In the genomic region with DNA sequence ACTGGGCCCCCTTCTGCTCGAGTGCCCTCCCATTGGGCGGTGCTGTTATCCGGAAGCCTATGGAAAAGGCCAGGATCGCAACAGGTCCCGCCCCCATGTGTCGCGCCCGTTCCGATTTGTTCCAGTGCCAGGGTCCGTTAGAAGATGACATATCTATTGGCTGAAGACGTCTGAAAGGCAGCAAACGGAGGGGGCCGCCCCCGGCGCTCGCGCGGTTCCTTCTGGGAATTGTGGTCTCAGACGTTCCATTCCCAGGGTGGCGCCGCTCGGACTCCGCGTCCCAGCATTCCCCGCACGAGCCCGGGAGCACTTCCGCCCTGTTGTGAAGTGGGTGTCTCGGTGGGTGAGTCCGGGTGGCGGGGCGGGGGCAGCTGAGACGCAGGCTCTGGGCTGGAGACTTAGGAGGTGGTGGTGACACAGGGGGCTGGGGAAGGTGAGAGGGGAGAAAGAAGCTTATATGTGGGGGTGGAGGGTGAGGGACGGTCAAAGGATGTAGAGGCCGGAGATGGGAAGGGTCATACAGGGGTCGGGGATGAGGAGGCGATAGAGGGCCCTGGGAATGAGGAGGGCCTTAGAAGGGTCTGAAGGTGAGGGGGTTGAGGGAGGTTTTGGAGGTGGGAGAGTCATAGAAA, we compare ENCODE assay signal across 8 cellular contexts. TPM values are rescaled to one million over a fixed set of nuclear protein-coding genes. Genes with fewer than 3 reads are reported as not detected.
DNase-seq lines count a peak whose midpoint lies in the region; ATAC-seq and TF ChIP-seq lines count a peak whose summit lies in the region.

A gene (plus strand): TSS at position 297 of the 632 bp plus-strand sequence. CDS start 6,644 bp downstream, outside the sequence.

- peak within 1 kb of the TSS; percentile 95 to 96 for H4K8ac ChIP-seq in IMR-90 (ENCODE audit: low read depth in 2 of 2, low read length in 2 of 2)

- dilution Hi-C loops in IMR-90 (cut with HindIII; ENCODE audit: low sequenced_read_pairs, unreplicated experiment): no loop called here

- H2BK20ac ChIP-seq in IMR-90 (ENCODE audit: low read depth, low read length): peak within 1 kb of the TSS; percentile 64; the same call in 1 of the 2 replicates

- DNase-seq in DMS 273 treated with DMSO at 0.1 percent for 48 hours (lab: John Stamatoyannopoulos, UW) (peak; percentile 96), IMR-90 (peak; percentile 98), OCI-M1 (lab: John Stamatoyannopoulos, UW) (peak; percentile 98), activated T-cell treated with anti-CD3 and anti-CD28 coated beads for 48 hours (ENCODE audit: low read depth) (peak; percentile 86), epithelial cell of proximal tubule (ENCODE audit: low read depth) (peak; percentile 76), mucosa of descending colon (peak; percentile 97 to 98 (median 97))
- peak; percentile 61 to 69 for DNase-seq in stimulated activated CD8-positive, alpha-beta memory T cell treated with anti-CD3 and anti-CD28 coated beads, Interleukin-4, amount 100 ng/mL, for 1 hour (ENCODE audit: low read depth in 2 of 2, low spot score in 1 of 2)

- H3K14ac ChIP-seq in IMR-90 (replicated peaks; ENCODE audit: low read depth, low read length): peak within 1 kb of the TSS; percentile 93

- H3K27me3 ChIP-seq in IMR-90 (ENCODE audit: control insufficient read depth, insufficient read depth, low read length): no peaks in the 10 kb centered on the region

- BruUV-seq in IMR-90 (replicated peaks; lab: Mats Ljungman, UMichigan): no TSS peak

- peak; percentile 95 for ATAC-seq in GM21529 (IDR thresholded peaks at IDR 0.05; ENCODE audit: unreplicated experiment)
- ATAC-seq in IMR-90 (ENCODE audit: low read depth): peak; percentile 89
- ATAC-seq in mucosa of descending colon: peak; percentile 98

- CTCF ChIA-PET in IMR-90 (lab: Yijun Ruan, JAX): interaction anchor here (0.8 to 1.0 kb wide), 4 partner anchors 33 to 386 kb away, joined by 3 read pairs; no protein-coding TSS in a partner anchor

- H3K4me3 ChIP-seq in IMR-90 (ENCODE audit: insufficient read depth, low read depth, low read length) (peak within 1 kb of the TSS; percentile 77), epithelial cell of proximal tubule (ENCODE audit: low read depth, low read length) (peak within 1 kb of the TSS; percentile 84), mucosa of descending colon (peak within 1 kb of the TSS; percentile 12)

- H3K27ac ChIP-seq in IMR-90 (ENCODE audit: insufficient read depth, low read length): peak within 1 kb of the TSS; percentile 69

- intact Hi-C loops in IMR-90 (cut with micrococcal nuclease): loop anchor here (1.0 to 5.0 kb wide), 3 partner anchors 141 to 290 kb away; a partner anchor contains a TSS
- intact Hi-C loops in mucosa of descending colon (cut with DNase I, micrococcal nuclease): loop anchor here in 1 of 2 donors (5.0 kb wide), 1 partner anchor 175 kb away; no protein-coding TSS in a partner anchor

- peak within 1 kb of the TSS; percentile 46; the same call in 1 of the 2 replicates for H3K23ac ChIP-seq in IMR-90 (ENCODE audit: low read depth, low read length)

- in situ Hi-C loops in IMR-90 (cut with MboI; ENCODE audit: low sequenced_read_pairs): no loop called here

- peak within 1 kb of the TSS; percentile 80 for H2AK9ac ChIP-seq in IMR-90 (replicated peaks; ENCODE audit: low read depth, low read length, poor library complexity)

- H3K79me1 ChIP-seq in IMR-90 (ENCODE audit: low read depth in 1 of 2, low read length in 2 of 2): peaks cover 24 to 41% of the 10 kb centered on the region in 2 experiments

- H2BK15ac ChIP-seq in IMR-90 (ENCODE audit: low read depth, low read length): peak within 1 kb of the TSS; percentile 90

- H2BK120ac ChIP-seq in IMR-90 (ENCODE audit: low read depth, low read length): peak within 1 kb of the TSS; percentile 33

- H3K18ac ChIP-seq in IMR-90 (ENCODE audit: low read depth, low read length): peak within 1 kb of the TSS; percentile 38

- peak within 1 kb of the TSS; percentile 87 for H3K4ac ChIP-seq in IMR-90 (ENCODE audit: low read depth, low read length)

- H3K9me3 ChIP-seq in IMR-90 (ENCODE audit: control insufficient read depth, insufficient read depth, low read length) (no peaks in the 10 kb centered on the region), mucosa of descending colon (no peaks in the 10 kb centered on the region)

- peak within 1 kb of the TSS; percentile 81 for H4K5ac ChIP-seq in IMR-90 (ENCODE audit: low read depth, low read length)

- peak within 1 kb of the TSS; percentile 83 for H3K9ac ChIP-seq in IMR-90 (ENCODE audit: low read depth, low read length)

- peaks cover 14% of the 10 kb centered on the region for H3K9me1 ChIP-seq in IMR-90 (ENCODE audit: insufficient read depth, low read length)

- H4K20me1 ChIP-seq in IMR-90 (ENCODE audit: insufficient read depth, low read length): no peaks in the 10 kb centered on the region

- H2AFZ ChIP-seq in IMR-90 (replicated peaks; ENCODE audit: low read length, poor library complexity): peak within 1 kb of the TSS; percentile 93

- TF ChIP-seq CTCF in IMR-90 (conservative IDR thresholded peaks at IDR 0.05; ENCODE audit: low read depth, low read length) (no peak), epithelial cell of proximal tubule (conservative IDR thresholded peaks at IDR 0.05; ENCODE audit: low read depth, low read length) (no peak), mucosa of descending colon (IDR thresholded peaks at IDR 0.05) (no peak)

- H4K91ac ChIP-seq in IMR-90 (ENCODE audit: insufficient read depth, low read depth, low read length): peak within 1 kb of the TSS; percentile 66

- POLR2A ChIA-PET in IMR-90 (lab: Charles Lee; ENCODE audit: unreplicated experiment): no interaction called here

- peak; percentile 82 for TF ChIP-seq POLR2A in IMR-90 (IDR thresholded peaks at IDR 0.05; ENCODE audit: low read depth, low read length)

- no peaks in the 10 kb centered on the region; the same call in 1 of the 2 replicates for H3K36me3 ChIP-seq in IMR-90 (ENCODE audit: control insufficient read depth, insufficient read depth, low read length)
- no peaks in the 10 kb centered on the region for H3K36me3 ChIP-seq in mucosa of descending colon (ENCODE audit: low read depth)

- H3K4me1 ChIP-seq in IMR-90 (ENCODE audit: control insufficient read depth, insufficient read depth, low read length) (peaks cover 12% of the 10 kb centered on the region), mucosa of descending colon (ENCODE audit: low read depth) (no peaks in the 10 kb centered on the region)

- 1% methylated on average over 13 of the region's 37 CpGs; no CpG with 5 or more reads in 1 of the 2 experiments for WGBS in IMR-90 (ENCODE audit: extremely low coverage in 2 of 2, insufficient read length in 1 of 2), 2 experiments

- H2AK5ac ChIP-seq in IMR-90 (ENCODE audit: low read depth, low read length): peak within 1 kb of the TSS; percentile 47

- peak within 1 kb of the TSS; percentile 48 for H3K56ac ChIP-seq in IMR-90 (ENCODE audit: extremely low read depth, insufficient read depth, low read length)

- TF ChIP-seq RAD21 in IMR-90 (IDR thresholded peaks at IDR 0.05; ENCODE audit: low read length): no peak

- H3K4me2 ChIP-seq in IMR-90 (ENCODE audit: low read depth, low read length): peak within 1 kb of the TSS; percentile 91

- H2BK5ac ChIP-seq in IMR-90 (ENCODE audit: low read depth, low read length, poor library complexity, severe bottlenecking): peak within 1 kb of the TSS; percentile 70

TF ChIP-seq in IMR-90, 13 proteins besides CTCF, POLR2A, EP300 and RAD21:
- TF ChIP-seq, protein P1, sequence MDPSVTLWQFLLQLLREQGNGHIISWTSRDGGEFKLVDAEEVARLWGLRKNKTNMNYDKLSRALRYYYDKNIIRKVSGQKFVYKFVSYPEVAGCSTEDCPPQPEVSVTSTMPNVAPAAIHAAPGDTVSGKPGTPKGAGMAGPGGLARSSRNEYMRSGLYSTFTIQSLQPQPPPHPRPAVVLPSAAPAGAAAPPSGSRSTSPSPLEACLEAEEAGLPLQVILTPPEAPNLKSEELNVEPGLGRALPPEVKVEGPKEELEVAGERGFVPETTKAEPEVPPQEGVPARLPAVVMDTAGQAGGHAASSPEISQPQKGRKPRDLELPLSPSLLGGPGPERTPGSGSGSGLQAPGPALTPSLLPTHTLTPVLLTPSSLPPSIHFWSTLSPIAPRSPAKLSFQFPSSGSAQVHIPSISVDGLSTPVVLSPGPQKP (IDR thresholded peaks at IDR 0.05; ENCODE audit: borderline replicate concordance, low read depth, low read length): no peak
- no peak for TF ChIP-seq RFX5 (IDR thresholded peaks at IDR 0.05; ENCODE audit: low read depth, low read length)
- no peak for TF ChIP-seq MXI1 (IDR thresholded peaks at IDR 0.05; ENCODE audit: borderline replicate concordance, low read depth, low read length)
- TF ChIP-seq RCOR1 (IDR thresholded peaks at IDR 0.05; ENCODE audit: insufficient replicate concordance, low read length): no peak
- peak; percentile 72 for TF ChIP-seq BHLHE40 (IDR thresholded peaks at IDR 0.05; ENCODE audit: low read depth, low read length)
- no peak for TF ChIP-seq NFE2L2 (IDR thresholded peaks at IDR 0.05; ENCODE audit: low read depth, low read length)
- no peak for TF ChIP-seq CHD1 (IDR thresholded peaks at IDR 0.05; ENCODE audit: low read depth, low read length)
- TF ChIP-seq MAFK (IDR thresholded peaks at IDR 0.05; ENCODE audit: low read depth, low read length): no peak
- no peak for TF ChIP-seq CEBPB (IDR thresholded peaks at IDR 0.05; ENCODE audit: low read depth, low read length)
- TF ChIP-seq, protein P2, sequence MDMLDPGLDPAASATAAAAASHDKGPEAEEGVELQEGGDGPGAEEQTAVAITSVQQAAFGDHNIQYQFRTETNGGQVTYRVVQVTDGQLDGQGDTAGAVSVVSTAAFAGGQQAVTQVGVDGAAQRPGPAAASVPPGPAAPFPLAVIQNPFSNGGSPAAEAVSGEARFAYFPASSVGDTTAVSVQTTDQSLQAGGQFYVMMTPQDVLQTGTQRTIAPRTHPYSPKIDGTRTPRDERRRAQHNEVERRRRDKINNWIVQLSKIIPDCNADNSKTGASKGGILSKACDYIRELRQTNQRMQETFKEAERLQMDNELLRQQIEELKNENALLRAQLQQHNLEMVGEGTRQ (IDR thresholded peaks at IDR 0.05; ENCODE audit: low read depth, low read length): no peak
- peak; percentile 95 for TF ChIP-seq MAZ (IDR thresholded peaks at IDR 0.05; ENCODE audit: borderline replicate concordance, low read depth, low read length)
- no peak for TF ChIP-seq SMC3 (IDR thresholded peaks at IDR 0.05; ENCODE audit: low read depth, low read length)
- TF ChIP-seq FOS (IDR thresholded peaks at IDR 0.05; ENCODE audit: low read depth, low read length): peak; percentile 14; the same call in 1 of the 2 replicates

RNA-seq across cellular contexts. Expression of the gene that starts here (rescaled TPM):
- total RNA-seq in IMR-90 (2012; rRNA removed): 8.1 and 11.1 TPM in 2 replicates
- 1.9 and 2.1 TPM in 2 replicates for polyA plus RNA-seq in IMR-90 (2012; rRNA removed)
- polyA plus RNA-seq in IMR-90 (2012; cell fraction: cytosol; rRNA removed): 0.79 and 0.81 TPM in 2 replicates
- polyA plus RNA-seq in IMR-90 (2012; cell fraction: nucleus; rRNA removed; ENCODE audit: low replicate concordance): 3.0 and 5.9 TPM in 2 replicates
- 3.1 and 4.0 TPM in 2 replicates for total RNA-seq in epithelial cell of proximal tubule
- total RNA-seq in mucosa of descending colon: 1 to 10 TPM; 4.3 to 8.8 (median 5.7) TPM

Comparison
In these comparisons a context has a peak if more than half of its experiments do, and no peak if none do; other contexts are left out.
1. Peak in every context shown above with its lines: DNase-seq, ATAC-seq, H3K4me3 ChIP-seq and H3K27ac ChIP-seq.
2. H3K4me3 ChIP-seq: peak in every context shown above with its lines; median percentile 84 in epithelial cell of proximal tubule; 77 in IMR-90; 12 in mucosa of descending colon.